Comparison of ENCODE assay signal across 13 cellular contexts in genomic region chr21:38343691-38344090, GRCh38.
DNase-seq lines count a peak whose midpoint lies in the region; ATAC-seq and TF ChIP-seq lines count a peak whose summit lies in the region.
"Had no signal": no experiment of that assay in that cellular context is flagged by ENCODE, and none has a peak within 500 bp of the region (broad histone marks: within the 10 kb centered on the region; RNA-seq: fewer than 3 reads in every experiment).

No MANE protein-coding gene starts in this region.

- H3K27ac ChIP-seq in SK-N-SH (ENCODE audit: low read depth in 2 of 2, low read length in 1 of 2) (0 out of 4 replicates have a peak overlapping the region, but pooled peaks of 1 of the 2 experiments have one; percentile 7), upper lobe of left lung (peak overlapping the region; percentile 25 to 73 (median 58))
- H3K27ac ChIP-seq: epithelial cell of prostate, vagina had no signal

- TF ChIP-seq CTCF in SK-N-SH (IDR thresholded peaks at IDR 0.05) (no peak), upper lobe of left lung (IDR thresholded peaks at IDR 0.05) (no peak)

- no peak overlapping the region for H2AFZ ChIP-seq in SK-N-SH (ENCODE audit: low read depth)

- POLR2A ChIA-PET in SK-N-SH (lab: Yijun Ruan, JAX): no interaction called here

- H3K4me1 ChIP-seq in SK-N-SH (ENCODE audit: control insufficient read depth in 1 of 2, insufficient read depth in 2 of 2, low read depth in 1 of 2, low read length in 1 of 2) (peaks cover 0 to 8% of the 10 kb centered on the region in 2 experiments; a peak in 2 of 4 replicates), adipocyte (ENCODE audit: control insufficient read depth, insufficient read depth, low read length) (peaks cover 27% of the 10 kb centered on the region), upper lobe of left lung (peaks cover 16 to 21% (median 18%) of the 10 kb centered on the region in 4 donors)
- H3K4me1 ChIP-seq: vagina had no signal

- H3K9ac ChIP-seq in SK-N-SH (no peak overlapping the region), adipocyte (ENCODE audit: low read length) (no peak overlapping the region)

- no peaks in the 10 kb centered on the region for H4K20me1 ChIP-seq in SK-N-SH (ENCODE audit: insufficient read depth)

- no peaks in the 10 kb centered on the region for H3K79me2 ChIP-seq in SK-N-SH (ENCODE audit: insufficient read depth)

- peaks cover 5% of the 10 kb centered on the region for H3F3A ChIP-seq in SK-N-SH (replicated peaks; ENCODE audit: insufficient read depth)

- TF ChIP-seq RAD21 in SK-N-SH (IDR thresholded peaks at IDR 0.05; ENCODE audit: low read length): no peak

- CTCF ChIA-PET in SK-N-SH (lab: Yijun Ruan, JAX): interaction anchor here (1.0 to 1.7 kb wide), 2 partner anchors 9 to 12 kb away, joined by 5 to 6 read pairs; no protein-coding TSS in a partner anchor

- H3K9me3 ChIP-seq in SK-N-SH: no peaks in the 10 kb centered on the region
- no peaks in the 10 kb centered on the region for H3K9me3 ChIP-seq in adipocyte (ENCODE audit: control insufficient read depth, low read length)
- H3K9me3 ChIP-seq in upper lobe of left lung: no peaks in the 10 kb centered on the region
- H3K9me3 ChIP-seq: vagina had no signal

- H3K9me2 ChIP-seq in SK-N-SH: no peaks in the 10 kb centered on the region

- 26% methylated on average over 6 of the region's 6 CpGs for WGBS in SK-N-SH (ENCODE audit: low lambda C conversion rate)
- 30 to 35% methylated on average over 6 of the region's 6 CpGs for WGBS in upper lobe of left lung, 2 donors

- H3K36me3 ChIP-seq in SK-N-SH (replicated peaks in 1 of 2; ENCODE audit: control insufficient read depth in 1 of 2, insufficient read depth in 2 of 2, low read length in 1 of 2) (no peaks in the 10 kb centered on the region), adipocyte (ENCODE audit: control insufficient read depth, insufficient read depth, low read length, severe bottlenecking) (no peaks in the 10 kb centered on the region), upper lobe of left lung (no peaks in the 10 kb centered on the region)
- H3K36me3 ChIP-seq: vagina had no signal

- no peak for DNase-seq in SK-N-SH
- peak; percentile 53 for DNase-seq in adipocyte (ENCODE audit: low read depth)
- DNase-seq in iris pigment epithelial cell (ENCODE audit: low read depth): peak; percentile 26
- DNase-seq in upper lobe of left lung: peak in 1 of 2 donors; percentile 88
- DNase-seq: activated CD8-positive, alpha-beta T cell treated with anti-CD3 and anti-CD28 coated beads, Interleukin-2, amount 10 ng/mL, durations not matched to agents 7 days and 5 days; activated naive CD8-positive, alpha-beta T cell treated with anti-CD3 and anti-CD28 coated beads, Interleukin-2, amount 10 ng/mL, durations not matched to agents 7 days and 5 days; NCI-H446 treated with DMSO at 0.1 percent for 48 hours had no signal

- H3K27me3 ChIP-seq in SK-N-SH (ENCODE audit: insufficient read depth) (no peaks in the 10 kb centered on the region), adipocyte (replicated peaks; ENCODE audit: control insufficient read depth, insufficient read depth, low read length) (no peaks in the 10 kb centered on the region), upper lobe of left lung (no peaks in the 10 kb centered on the region)
- H3K27me3 ChIP-seq: vagina had no signal

- H3K4me3 ChIP-seq in SK-N-SH (ENCODE audit: low read depth in 2 of 2, low read length in 1 of 2): no peak overlapping the region
- H3K4me3 ChIP-seq in adipocyte (ENCODE audit: low read length): no peak overlapping the region
- no peak overlapping the region for H3K4me3 ChIP-seq in upper lobe of left lung
- H3K4me3 ChIP-seq: vagina had no signal

- TF ChIP-seq EP300 in SK-N-SH (IDR thresholded peaks at IDR 0.05; ENCODE audit: borderline replicate concordance in 1 of 2, low read depth in 1 of 2, low read length in 1 of 2) (no peak), upper lobe of left lung (IDR thresholded peaks at IDR 0.05) (peak in 3 of 4 donors; percentile 51 to 92 (median 54))

- peak overlapping the region; percentile 62; the same call in 1 of the 2 replicates for H3K4me2 ChIP-seq in SK-N-SH

- ATAC-seq in SK-N-SH treated with all-trans-retinoic acid at 6 μM for 48 hours (no peak), upper lobe of left lung (ENCODE audit: low FRiP score in 2 of 2) (peak; percentile 68 to 91), GM18519 (IDR thresholded peaks at IDR 0.05; ENCODE audit: low FRiP score, unreplicated experiment) (no peak), GM21528 (IDR thresholded peaks at IDR 0.05; ENCODE audit: low FRiP score, unreplicated experiment) (no peak), HG03095 (IDR thresholded peaks at IDR 0.05; ENCODE audit: unreplicated experiment) (no peak)
- ATAC-seq: activated CD8-positive, alpha-beta T cell treated with anti-CD3 and anti-CD28 coated beads, Interleukin-2, amount 10 ng/mL, durations not matched to agents 7 days and 5 days had no signal

- peak in 1 of 4 donors; percentile 39 for TF ChIP-seq POLR2A in upper lobe of left lung (IDR thresholded peaks at IDR 0.05)

TF ChIP-seq in SK-N-SH, 30 proteins besides CTCF, POLR2A, EP300 and RAD21:
- TF ChIP-seq TEAD4 (IDR thresholded peaks at IDR 0.05; ENCODE audit: borderline replicate concordance, insufficient read depth) (no peak), MEF2A (IDR thresholded peaks at IDR 0.05; ENCODE audit: borderline replicate concordance, low read depth) (no peak), PBX3 (IDR thresholded peaks at IDR 0.05) (no peak)

TF ChIP-seq in SK-N-SH treated with all-trans-retinoic acid at 6 μM for 48 hours, 23 proteins besides CTCF, POLR2A, EP300 and RAD21:
- no peak for TF ChIP-seq GLIS3 (CRISPR knock-in tag; IDR thresholded peaks at IDR 0.05)
- TF ChIP-seq SNAI2 (CRISPR knock-in tag; IDR thresholded peaks at IDR 0.05): no peak
- TF ChIP-seq TCF4 (CRISPR knock-in tag; IDR thresholded peaks at IDR 0.05; ENCODE audit: borderline replicate concordance): no peak

Comparison
In these comparisons a context has a peak if more than half of its experiments do, and no peak if none do; other contexts are left out.
1. ATAC-seq: peak in upper lobe of left lung (2 of 2); none in SK-N-SH treated with all-trans-retinoic acid at 6 μM for 48 hours (single experiment), GM18519 (single experiment), GM21528 (single experiment) and HG03095 (single experiment).